In the genomic region with DNA sequence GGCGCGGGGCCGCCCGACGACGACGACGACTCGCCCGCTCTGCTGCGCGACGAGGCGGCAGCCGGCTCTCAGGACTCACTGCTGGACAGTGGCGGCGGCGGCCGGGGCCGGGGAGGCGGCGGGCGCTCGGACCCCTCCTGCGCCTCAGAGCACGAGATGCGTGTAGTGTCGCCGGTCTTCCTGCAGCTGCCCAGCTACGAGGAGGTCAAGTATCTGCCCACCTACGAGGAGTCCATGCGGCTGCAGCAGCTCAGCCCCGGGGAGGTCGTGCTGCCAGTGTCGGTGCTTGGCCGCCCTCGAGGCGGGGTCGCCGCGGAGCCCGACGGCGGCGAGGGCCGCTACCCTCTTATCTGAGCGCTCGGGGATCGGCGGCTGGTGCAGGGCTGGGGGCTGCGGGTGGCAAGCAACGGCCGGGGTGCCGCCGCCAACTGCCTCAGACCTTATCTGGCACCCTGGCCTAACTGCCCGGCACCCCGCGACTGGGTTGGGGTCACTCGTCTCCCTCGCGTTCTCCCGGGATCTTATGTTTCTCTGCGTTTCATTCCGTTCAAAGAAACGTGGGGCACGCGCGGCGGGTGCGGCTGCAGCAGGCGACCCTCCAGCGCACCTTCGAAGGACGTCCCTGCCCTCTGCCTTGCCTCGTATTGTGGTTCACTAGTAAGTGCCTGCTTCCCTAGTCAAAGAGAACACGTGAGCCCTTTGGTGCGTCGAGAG, we compare ENCODE assay signal across 8 cellular contexts. TPM values are rescaled to one million over a fixed set of nuclear protein-coding genes. Genes with fewer than 3 reads are reported as not detected.
DNase-seq lines count a peak whose midpoint lies in the region; ATAC-seq and TF ChIP-seq lines count a peak whose summit lies in the region.

No MANE protein-coding gene starts in this region.

- WGBS in sigmoid colon, 2 donors = 1% methylated on average over 78 of the region's 78 CpGs

- DNase-seq in GM06990 (ENCODE audit: extremely low read depth, insufficient read length) = peak; percentile 22
- peak; percentile 37 for DNase-seq in activated T-cell treated with anti-CD3 and anti-CD28 coated beads, Interleukin-2, amount 50 U/mL, for 24 hours
- peak; percentile 31 for DNase-seq in left ventricle myocardium superior
- peak; percentile 69 for DNase-seq in sigmoid colon
- DNase-seq in stimulated activated naive CD4-positive, alpha-beta T cell treated with Interleukin-2 at 50 U/mL for 16 hours (lab: John Stamatoyannopoulos, UW) = no peak
- DNase-seq in occipital lobe (lab: John Stamatoyannopoulos, UW) = no peak

- H3K9me3 ChIP-seq in sigmoid colon = no peaks in the 10 kb centered on the region

- H3K4me1 ChIP-seq in sigmoid colon = peaks cover 0 to 44% (median 28%) of the 10 kb centered on the region in 4 donors

- peak overlapping the region; percentile 72 to 92 (median 85) for H3K4me3 Mint-ChIP-seq in IgD-negative memory B cell
- peak overlapping the region; percentile 62 for H3K4me3 Mint-ChIP-seq in activated T-cell treated with anti-CD3 and anti-CD28 coated beads, Interleukin-2, amount 50 U/mL, for 24 hours

- H3K27me3 Mint-ChIP-seq in IgD-negative memory B cell = peaks cover 35% of the 10 kb centered on the region
- peaks cover 61% of the 10 kb centered on the region for H3K27me3 Mint-ChIP-seq in activated T-cell treated with anti-CD3 and anti-CD28 coated beads, Interleukin-2, amount 50 U/mL, for 24 hours

- ATAC-seq in GM21390 (IDR thresholded peaks at IDR 0.05; ENCODE audit: unreplicated experiment) (peak; percentile 16), left ventricle myocardium superior (peak; percentile 39)

- intact Hi-C loops in left ventricle myocardium superior (cut with micrococcal nuclease) = no loop called here
- intact Hi-C loops in sigmoid colon (cut with DNase I) = loop anchor here (5.0 kb wide), 1 partner anchor 116 kb away; no protein-coding TSS in a partner anchor

- H3K27me3 ChIP-seq in GM06990 (replicated peaks; ENCODE audit: control insufficient read depth, insufficient read depth, low read length) (peaks cover 3% of the 10 kb centered on the region), sigmoid colon (peaks cover 0 to 11% (median 0%) of the 10 kb centered on the region in 3 donors)

- TF ChIP-seq POLR2A in sigmoid colon (IDR thresholded peaks at IDR 0.05) = peak in 1 of 2 donors; percentile 64

- no peaks in the 10 kb centered on the region for H3K9me3 Mint-ChIP-seq in IgD-negative memory B cell
- H3K9me3 Mint-ChIP-seq in activated T-cell treated with anti-CD3 and anti-CD28 coated beads, Interleukin-2, amount 50 U/mL, for 24 hours = no peaks in the 10 kb centered on the region

- H3K4me3 ChIP-seq in GM06990 (replicated peaks; ENCODE audit: low read depth, low read length) (peak overlapping the region; percentile 46), sigmoid colon (peak overlapping the region; percentile 54 to 81 (median 79))

- TF ChIP-seq EP300 in sigmoid colon (IDR thresholded peaks at IDR 0.05) = no peak

- TF ChIP-seq CTCF in GM06990 (IDR thresholded peaks at IDR 0.05; ENCODE audit: insufficient read depth, low read length, poor library complexity, severe bottlenecking) (no peak), sigmoid colon (IDR thresholded peaks at IDR 0.05) (no peak)

- H3K27ac ChIP-seq in sigmoid colon = peak overlapping the region in 3 of 4 donors; percentile 82 to 85 (median 84)

- H3K4me1 Mint-ChIP-seq in IgD-negative memory B cell = peaks cover 4 to 12% (median 8%) of the 10 kb centered on the region in 3 donors
- H3K4me1 Mint-ChIP-seq in activated T-cell treated with anti-CD3 and anti-CD28 coated beads, Interleukin-2, amount 50 U/mL, for 24 hours (ENCODE audit: low read depth) = peaks cover 17% of the 10 kb centered on the region

- H3K36me3 ChIP-seq in GM06990 (ENCODE audit: control insufficient read depth, insufficient read depth, low read length) (no peaks in the 10 kb centered on the region), sigmoid colon (no peaks in the 10 kb centered on the region)

- peak overlapping the region in 1 of 3 donors; percentile 68 for H3K27ac Mint-ChIP-seq in IgD-negative memory B cell
- no peak overlapping the region for H3K27ac Mint-ChIP-seq in activated T-cell treated with anti-CD3 and anti-CD28 coated beads, Interleukin-2, amount 50 U/mL, for 24 hours

- no peaks in the 10 kb centered on the region for H3K36me3 Mint-ChIP-seq in IgD-negative memory B cell
- H3K36me3 Mint-ChIP-seq in activated T-cell treated with anti-CD3 and anti-CD28 coated beads, Interleukin-2, amount 50 U/mL, for 24 hours (ENCODE audit: low read depth) = no peaks in the 10 kb centered on the region

RNA-seq across cellular contexts. Expression of gene C3orf80, which starts 1.0 kb away (rescaled TPM):
- polyA plus RNA-seq in IgD-negative memory B cell (not detected), sigmoid colon (under 1 TPM in 2 of 3 donors, not detected in 1; under 0.01 to 0.80 TPM)
- total RNA-seq in left ventricle myocardium superior (0.15 TPM), sigmoid colon (10 to 100 TPM in 3 of 4 donors, 1 to 10 TPM in 1; 5.8 to 28.3 (median 23.4) TPM), occipital lobe (15.0 TPM)

Comparison
In these comparisons a context has a peak if more than half of its experiments do, and no peak if none do; other contexts are left out.
1. DNase-seq: peak in GM06990 (single experiment), activated T-cell treated with anti-CD3 and anti-CD28 coated beads, Interleukin-2, amount 50 U/mL, for 24 hours (single experiment), left ventricle myocardium superior (single experiment) and sigmoid colon (single experiment); none in stimulated activated naive CD4-positive, alpha-beta T cell treated with Interleukin-2 at 50 U/mL for 16 hours (single experiment) and occipital lobe (single experiment).